9 cellular contexts compared by ENCODE assay signal in the genomic region with DNA sequence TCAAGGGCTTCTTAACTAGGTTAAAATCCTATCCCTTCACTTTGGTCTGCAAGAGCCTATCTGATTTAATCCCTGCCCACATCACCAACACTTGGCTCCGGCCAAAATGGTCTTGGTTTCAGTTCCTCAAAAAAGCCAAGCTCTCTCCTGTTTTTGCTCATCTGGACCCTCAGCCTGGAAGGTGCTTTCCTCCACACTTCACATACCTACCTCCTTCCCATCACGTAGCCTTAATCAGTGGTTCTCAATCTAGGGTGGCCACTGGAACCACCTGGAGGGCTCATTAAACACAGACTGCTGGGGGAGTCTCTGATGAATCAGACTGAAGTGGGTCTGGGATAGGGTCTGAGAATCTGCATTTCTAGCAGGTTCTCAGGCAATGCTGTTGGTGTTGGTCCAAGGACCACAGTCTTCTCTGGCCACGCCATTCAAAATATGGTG.
A peak's percentile ranks its signal among the peaks of the same experiment; 100 is the strongest.
DNase-seq lines count a peak whose midpoint lies in the region; ATAC-seq, FAIRE-seq and TF ChIP-seq lines count a peak whose summit lies in the region.
"Had no signal": no experiment of that assay in that cellular context is flagged by ENCODE, and none has a peak within 500 bp of the region (broad histone marks: within the 10 kb centered on the region; RNA-seq: fewer than 3 reads in every experiment).

No MANE protein-coding gene starts in this region.

- peak; percentile 93 for FAIRE-seq in GM12891 (lab: Jason Lieb, UNC)

- TF ChIP-seq POLR2A in GM12891 (IDR thresholded peaks at IDR 0.05; ENCODE audit: low read depth, low read length) (0 out of 2 replicates have a peak, but pooled peaks have one; percentile 46), NB4 (IDR thresholded peaks at IDR 0.05; ENCODE audit: extremely low read depth, insufficient read length) (no peak)

- no peak for TF ChIP-seq CTCF in NB4 (IDR thresholded peaks at IDR 0.05; ENCODE audit: low read depth, low read length)

- H3K4me3 ChIP-seq in NB4 (ENCODE audit: low read depth, low read length) = no peak overlapping the region

- peak; percentile 17 for DNase-seq in GM12891 (ENCODE audit: insufficient read length, low spot score)
- peak; percentile 41 for DNase-seq in NB4 (ENCODE audit: low read depth)
- no peak for DNase-seq in activated effector memory CD4-positive, alpha-beta T cell treated with Interleukin-2 at 50 U/mL for 16 hours
- DNase-seq in islet precursor cell = no peak
- DNase-seq in posterior cingulate gyrus = no peak
- no peak for DNase-seq in EL
- DNase-seq: activated effector memory CD4-positive, alpha-beta T cell treated with anti-CD3 and anti-CD28 coated beads, Interleukin-2, amount 50 U/mL, for 16 hours had no signal

- ATAC-seq in GM19397 (IDR thresholded peaks at IDR 0.05; ENCODE audit: unreplicated experiment) (peak; percentile 85), HG02938 (IDR thresholded peaks at IDR 0.05; ENCODE audit: unreplicated experiment) (peak; percentile 95)

- intact Hi-C loops in posterior cingulate gyrus (cut with DNase I) = no loop called here

TF ChIP-seq in GM12891, 5 proteins besides CTCF, POLR2A, EP300 and RAD21:
- TF ChIP-seq SPI1 (IDR thresholded peaks at IDR 0.05; ENCODE audit: low read depth, low read length) = peak; percentile 100
- TF ChIP-seq POLR2AphosphoS5 (IDR thresholded peaks at IDR 0.05; ENCODE audit: low read depth, low read length) = no peak
- TF ChIP-seq TAF1 (IDR thresholded peaks at IDR 0.05; ENCODE audit: low read depth, low read length) = no peak
- peak; percentile 84 for TF ChIP-seq POU2F2 (IDR thresholded peaks at IDR 0.05; ENCODE audit: low read depth, low read length)
- TF ChIP-seq PAX5 (IDR thresholded peaks at IDR 0.05; ENCODE audit: insufficient read depth, low read length, severe bottlenecking) = no peak

Comparison
In these comparisons a context has a peak if more than half of its experiments do, and no peak if none do; other contexts are left out.
1. DNase-seq: peak in GM12891 (single experiment) and NB4 (single experiment); none in activated effector memory CD4-positive, alpha-beta T cell treated with Interleukin-2 at 50 U/mL for 16 hours (single experiment), islet precursor cell (single experiment), posterior cingulate gyrus (0 of 10) and EL (single experiment).